Comparison of ENCODE assay signal across 8 cellular contexts in genomic region chr14:67815573-67816235, GRCh38. TPM values are rescaled to one million over a fixed set of nuclear protein-coding genes. Genes with fewer than 3 reads are reported as not detected.
DNase-seq lines count a peak whose midpoint lies in the region; ATAC-seq and TF ChIP-seq lines count a peak whose summit lies in the region.

No MANE protein-coding gene starts in this region.

- POLR2A ChIA-PET in AG04450 (lab: Yijun Ruan, JAX), result interaction anchor here (0.6 kb wide), 1 partner anchor 251 kb away, joined by 5 read pairs; no protein-coding TSS in a partner anchor
- POLR2A ChIA-PET in HEK293T (lab: Yijun Ruan, JAX), result interaction anchor here (1.0 to 1.4 kb wide), 3 partner anchors 9 to 17 kb away, joined by 3 to 11 read pairs (median 5); no protein-coding TSS in a partner anchor
- POLR2A ChIA-PET in activated CD4-positive, alpha-beta memory T cell treated with anti-CD3 and anti-CD28 coated beads, Interleukin-2, amount 10 ng/mL, durations not matched to agents 7 days and 5 days (lab: Charles Lee), result interaction anchor here (0.7 to 2.7 kb wide), 10 partner anchors 9 to 1582 kb away, joined by 3 to 20 read pairs (median 4); partner anchors contain the start of genes ERH, RDH11, SLC39A9 and ZFP36L1

- TF ChIP-seq CTCF in AG04450 (IDR thresholded peaks at IDR 0.05; ENCODE audit: low read depth, low read length), result no peak
- no peak for TF ChIP-seq CTCF in gastrocnemius medialis (IDR thresholded peaks at IDR 0.05 in 4 of 5, conservative IDR thresholded peaks at IDR 0.05 in 1 of 5)

- CTCF ChIA-PET in AG04450 (lab: Charles Lee), result no interaction called here
- CTCF ChIA-PET in HEK293T (lab: Yijun Ruan, JAX), result no interaction called here
- CTCF ChIA-PET in activated CD4-positive, alpha-beta memory T cell treated with anti-CD3 and anti-CD28 coated beads, Interleukin-2, amount 10 ng/mL, durations not matched to agents 7 days and 5 days (lab: Charles Lee), result interaction anchor here (1.4 kb wide), 1 partner anchor 456 kb away, joined by 3 read pairs; the partner anchor contains the start of genes ATP6V1D and EIF2S1

- ATAC-seq in gastrocnemius medialis, result no peak
- ATAC-seq in HG02610 (IDR thresholded peaks at IDR 0.05; ENCODE audit: unreplicated experiment), result no peak
- ATAC-seq in GM21825 (IDR thresholded peaks at IDR 0.05; ENCODE audit: unreplicated experiment), result no peak

- DNase-seq in AG04450 (ENCODE audit: low read depth, low spot score), result no peak
- DNase-seq in HEK293T (ENCODE audit: extremely low spot score), result peak; percentile 13
- no peak for DNase-seq in activated CD4-positive, alpha-beta memory T cell treated with anti-CD3 and anti-CD28 coated beads, Interleukin-2, amount 10 ng/mL, durations not matched to agents 7 days and 5 days
- peak; percentile 34 for DNase-seq in hepatic stellate cell (ENCODE audit: low spot score)
- DNase-seq in gastrocnemius medialis, result no peak
- DNase-seq in OCI-M2 (lab: John Stamatoyannopoulos, UW; ENCODE audit: unreplicated experiment), result no peak

- peaks cover 0 to 21% of the 10 kb centered on the region in 2 donors for H3K36me3 ChIP-seq in gastrocnemius medialis

- peaks cover 21 to 32% of the 10 kb centered on the region in 2 donors for H3K4me1 ChIP-seq in gastrocnemius medialis

- peaks cover 46% of the 10 kb centered on the region for H3K4me1 Mint-ChIP-seq in activated CD4-positive, alpha-beta memory T cell treated with anti-CD3 and anti-CD28 coated beads, Interleukin-2, amount 10 ng/mL, durations not matched to agents 7 days and 5 days

- in situ Hi-C loops in gastrocnemius medialis (cut with MboI; ENCODE audit: low sequenced_read_pairs in 4 of 4), result no loop called here

- peaks cover 9% of the 10 kb centered on the region for H3K36me3 Mint-ChIP-seq in activated CD4-positive, alpha-beta memory T cell treated with anti-CD3 and anti-CD28 coated beads, Interleukin-2, amount 10 ng/mL, durations not matched to agents 7 days and 5 days (ENCODE audit: low read depth)

- H3K9me3 Mint-ChIP-seq in activated CD4-positive, alpha-beta memory T cell treated with anti-CD3 and anti-CD28 coated beads, Interleukin-2, amount 10 ng/mL, durations not matched to agents 7 days and 5 days, result peaks cover 3% of the 10 kb centered on the region

- H3K27me3 ChIP-seq in AG04450 (ENCODE audit: control insufficient read depth, insufficient read depth, low read length) (no peaks in the 10 kb centered on the region), gastrocnemius medialis (no peaks in the 10 kb centered on the region)

- H3K4me3 ChIP-seq in AG04450 (ENCODE audit: low read depth, low read length), result peak overlapping the region; percentile 99
- peak overlapping the region; percentile 72 to 97 (median 86) for H3K4me3 ChIP-seq in gastrocnemius medialis

- no peak for TF ChIP-seq POLR2A in gastrocnemius medialis (IDR thresholded peaks at IDR 0.05)

- H3K4me3 Mint-ChIP-seq in activated CD4-positive, alpha-beta memory T cell treated with anti-CD3 and anti-CD28 coated beads, Interleukin-2, amount 10 ng/mL, durations not matched to agents 7 days and 5 days, result peak overlapping the region; percentile 88

- H3K9me3 ChIP-seq in AG04450 (ENCODE audit: control insufficient read depth, insufficient read depth, low read length) (no peaks in the 10 kb centered on the region), gastrocnemius medialis (no peaks in the 10 kb centered on the region)

- peak overlapping the region; percentile 86 for H3K27ac Mint-ChIP-seq in activated CD4-positive, alpha-beta memory T cell treated with anti-CD3 and anti-CD28 coated beads, Interleukin-2, amount 10 ng/mL, durations not matched to agents 7 days and 5 days

- no peaks in the 10 kb centered on the region for H3K27me3 Mint-ChIP-seq in activated CD4-positive, alpha-beta memory T cell treated with anti-CD3 and anti-CD28 coated beads, Interleukin-2, amount 10 ng/mL, durations not matched to agents 7 days and 5 days

- intact Hi-C loops in gastrocnemius medialis (cut with DNase I; ENCODE audit: low total_unique reads), result loop anchor here (5.0 to 10.0 kb wide), 2 partner anchors 118 to 201 kb away; partner anchors contain the start of genes ARG2 and RDH11

- peak overlapping the region; percentile 75 for H3K27ac ChIP-seq in AG04450 (ENCODE audit: low read depth, low read length)
- H3K27ac ChIP-seq in gastrocnemius medialis, result peak overlapping the region; percentile 84 to 90 (median 86)

TF ChIP-seq in HEK293T, 16 proteins besides CTCF, POLR2A, EP300 and RAD21:
- TF ChIP-seq SUZ12 (IDR thresholded peaks at IDR 0.05) (no peak), L3MBTL2 (conservative IDR thresholded peaks at IDR 0.05) (no peak), ZNF384 (IDR thresholded peaks at IDR 0.05) (no peak), LEF1 (IDR thresholded peaks at IDR 0.05; ENCODE audit: borderline replicate concordance) (no peak), CTBP1 (IDR thresholded peaks at IDR 0.05; ENCODE audit: borderline replicate concordance) (no peak), ELF4 (IDR thresholded peaks at IDR 0.05) (no peak), BHLHE40 (IDR thresholded peaks at IDR 0.05; ENCODE audit: borderline replicate concordance) (no peak), TARDBP (IDR thresholded peaks at IDR 0.05) (no peak), NFRKB (IDR thresholded peaks at IDR 0.05) (no peak), FOXM1 (IDR thresholded peaks at IDR 0.05; ENCODE audit: borderline replicate concordance) (no peak), FOXA1 (IDR thresholded peaks at IDR 0.05) (no peak), HDGF (IDR thresholded peaks at IDR 0.05; ENCODE audit: borderline replicate concordance) (no peak), ARNT (IDR thresholded peaks at IDR 0.05) (no peak), FOXK2 (IDR thresholded peaks at IDR 0.05) (no peak)

RNA-seq across cellular contexts. Expression of gene ZFYVE26, which starts 0.7 kb away (rescaled TPM):
- polyA plus RNA-seq in AG04450 (2011; rRNA removed), result 12.2 and 18.4 TPM in 2 replicates
- 40.9 and 45.5 TPM in 2 replicates for polyA minus RNA-seq in AG04450 (2011; rRNA and poly(A)+ RNA removed)
- 10 to 100 TPM; 20.8 to 21.4 TPM for total RNA-seq in activated CD4-positive, alpha-beta memory T cell treated with anti-CD3 and anti-CD28 coated beads, Interleukin-2, amount 10 ng/mL, durations not matched to agents 7 days and 5 days
- 10 to 100 TPM; 16.3 to 26.3 (median 17.6) TPM for total RNA-seq in gastrocnemius medialis

RNA-seq across cellular contexts. Expression of gene RAD51B, which starts 3.9 kb away (rescaled TPM):
- polyA plus RNA-seq in AG04450 (2011; rRNA removed), result 6.6 and 7.6 TPM in 2 replicates
- polyA minus RNA-seq in AG04450 (2011; rRNA and poly(A)+ RNA removed), result 12.1 and 12.2 TPM in 2 replicates
- 10 to 100 TPM; 33.1 to 40.8 TPM for total RNA-seq in activated CD4-positive, alpha-beta memory T cell treated with anti-CD3 and anti-CD28 coated beads, Interleukin-2, amount 10 ng/mL, durations not matched to agents 7 days and 5 days
- total RNA-seq in gastrocnemius medialis, result 1 to 10 TPM; 1.6 to 3.3 (median 2.4) TPM

Comparison
In these comparisons a context has a peak if more than half of its experiments do, and no peak if none do; other contexts are left out.
1. DNase-seq: peak in HEK293T (single experiment) and hepatic stellate cell (single experiment); none in AG04450 (single experiment), activated CD4-positive, alpha-beta memory T cell treated with anti-CD3 and anti-CD28 coated beads, Interleukin-2, amount 10 ng/mL, durations not matched to agents 7 days and 5 days (single experiment), gastrocnemius medialis (0 of 2) and OCI-M2 (single experiment).
2. RNA of gene RAD51B, which starts 3.9 kb away (total RNA-seq): 33.1 to 40.8 TPM in activated CD4-positive, alpha-beta memory T cell treated with anti-CD3 and anti-CD28 coated beads, Interleukin-2, amount 10 ng/mL, durations not matched to agents 7 days and 5 days; 1.6 to 3.3 TPM in gastrocnemius medialis; every median in the first group is over 4 times any median in the second.